Comparison of ENCODE assay signal across 16 cellular contexts in the genomic region with DNA sequence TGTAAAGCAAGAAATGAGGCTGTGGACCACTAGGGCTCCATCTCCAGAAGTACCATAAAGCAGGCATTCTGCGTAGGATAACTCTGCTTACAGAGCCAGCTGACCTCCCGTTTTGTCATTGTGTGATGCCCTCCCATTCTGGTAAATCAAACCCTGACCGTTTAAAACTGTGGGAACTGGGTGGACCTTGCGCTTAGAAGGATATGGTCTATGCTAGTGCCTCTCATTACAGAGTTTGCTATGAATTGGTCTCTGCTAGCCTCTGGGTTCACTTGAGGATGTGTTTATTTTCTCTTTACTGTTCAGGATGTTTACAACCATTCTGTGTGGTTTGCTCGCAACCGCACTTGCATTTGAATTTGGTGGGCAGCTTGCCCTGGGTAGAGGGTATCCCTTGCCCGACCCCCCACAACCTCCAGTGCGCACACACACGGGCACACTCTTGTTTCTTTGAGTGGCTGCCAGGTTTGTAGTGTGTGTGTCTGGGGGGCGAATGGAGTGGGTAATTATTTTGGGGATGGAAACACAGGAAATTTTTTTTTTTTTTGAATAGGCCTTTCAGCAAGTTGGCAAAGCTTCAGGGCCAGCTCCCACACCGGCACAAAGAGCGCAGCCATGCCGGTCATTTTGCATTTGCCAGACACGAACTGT.
DNase-seq lines count a peak whose midpoint lies in the region; ATAC-seq and TF ChIP-seq lines count a peak whose summit lies in the region.
"Had no signal": no experiment of that assay in that cellular context is flagged by ENCODE, and none has a peak within 500 bp of the region (broad histone marks: within the 10 kb centered on the region; RNA-seq: fewer than 3 reads in every experiment).

No MANE protein-coding gene starts in this region.

- 61 to 72% (median 68%) methylated on average over 12 to 14 of the region's 14 CpGs for WGBS in adrenal gland, 4 donors

- no peak overlapping the region for H3K27ac ChIP-seq in caudate nucleus (ENCODE audit: low read depth, low read length)
- H3K27ac ChIP-seq in adrenal gland: no peak overlapping the region
- H3K27ac ChIP-seq: lower lobe of right lung, prostate gland, thoracic aorta had no signal

- H3K9me3 ChIP-seq in adrenal gland (replicated peaks in 1 of 3): no peaks in the 10 kb centered on the region
- H3K9me3 ChIP-seq: lower lobe of right lung, MG63, prostate gland, spleen, thoracic aorta had no signal

- H3K4me1 ChIP-seq in adrenal gland (replicated peaks in 1 of 2): peaks cover 15 to 50% of the 10 kb centered on the region in 2 donors

- TF ChIP-seq POLR2A in adrenal gland (IDR thresholded peaks at IDR 0.05): no peak

- intact Hi-C loops in adrenal gland (cut with DNase I): no loop called here

- in situ Hi-C loops in ACHN (cut with HindIII; ENCODE audit: low pct_ligation_motif_present, low pct_unique_long_range_greater_than_20kb, low sequenced_read_pairs): no loop called here

- ATAC-seq in GM18867 (IDR thresholded peaks at IDR 0.05; ENCODE audit: unreplicated experiment): no peak
- ATAC-seq: lower lobe of right lung; natural killer cell treated with Interleukin-12 subunit alpha and Interleukin-12 subunit beta and Interleukin-15 and Interleukin-18, amount 100 ng/mL, for 72 hours had no signal

- DNase-seq in DMS79 (lab: John Stamatoyannopoulos, UW) (peak; percentile 60), NCI-H1105 treated with DMSO at 0.1 percent for 48 hours (lab: John Stamatoyannopoulos, UW) (peak; percentile 88), caudate nucleus (lab: John Stamatoyannopoulos, UW) (peak in 32 of 61 donors; percentile 12 to 81 (median 42)), midbrain (lab: John Stamatoyannopoulos, UW) (peak; percentile 57), adrenal gland (no peak), ACHN (no peak)
- DNase-seq in stimulated activated naive CD4-positive, alpha-beta T cell (lab: John Stamatoyannopoulos, UW): no peak
- DNase-seq: aorta, lower lobe of right lung, MG63, NCI-H187 treated with DMSO at 0.1 percent for 48 hours, spleen had no signal

- no peak for TF ChIP-seq CTCF in adrenal gland (IDR thresholded peaks at IDR 0.05)

- no peaks in the 10 kb centered on the region for H3K36me3 ChIP-seq in adrenal gland (replicated peaks in 1 of 2)
- H3K36me3 ChIP-seq: lower lobe of right lung, MG63, prostate gland, spleen, thoracic aorta had no signal

- no peak overlapping the region for H3K4me3 ChIP-seq in adrenal gland
- H3K4me3 ChIP-seq: lower lobe of right lung, MG63, prostate gland, spleen, thoracic aorta had no signal

- no peaks in the 10 kb centered on the region for H3K27me3 ChIP-seq in adrenal gland
- H3K27me3 ChIP-seq: MG63, spleen had no signal

Comparison
In these comparisons a context has a peak if more than half of its experiments do, and no peak if none do; other contexts are left out.
1. DNase-seq: peak in DMS79 (single experiment), NCI-H1105 treated with DMSO at 0.1 percent for 48 hours (single experiment), caudate nucleus (32 of 61) and midbrain (single experiment); none in adrenal gland (0 of 7), stimulated activated naive CD4-positive, alpha-beta T cell (0 of 6) and ACHN (single experiment).